In genomic region chr17:49576906-49577650, GRCh38 we compare ENCODE assay signal across 9 cellular contexts. TPM values are rescaled to one million over a fixed set of nuclear protein-coding genes. Genes with fewer than 3 reads are reported as not detected.
DNase-seq lines count a peak whose midpoint lies in the region; ATAC-seq, FAIRE-seq and TF ChIP-seq lines count a peak whose summit lies in the region.
"Had no signal": no experiment of that assay in that cellular context is flagged by ENCODE, and none has a peak within 500 bp of the region (broad histone marks: within the 10 kb centered on the region; RNA-seq: fewer than 3 reads in every experiment).

No MANE protein-coding gene starts in this region.

- no peak overlapping the region for H3K9ac ChIP-seq in parathyroid adenoma

- H3K27me3 ChIP-seq in CD8-positive, alpha-beta memory T cell (ENCODE audit: insufficient read depth, low read length, poor library complexity, severe bottlenecking) = peaks cover 23% of the 10 kb centered on the region
- H3K27me3 ChIP-seq in parathyroid adenoma (ENCODE audit: control insufficient read depth, insufficient read depth, low read length) = no peaks in the 10 kb centered on the region

- H3K27ac ChIP-seq in CD8-positive, alpha-beta memory T cell (ENCODE audit: low read depth, low read length) = no peak overlapping the region
- no peak overlapping the region for H3K27ac ChIP-seq in parathyroid adenoma

- peaks cover 46 to 49% of the 10 kb centered on the region in 2 donors for H3K27me3 Mint-ChIP-seq in CD8-positive, alpha-beta memory T cell
- H3K27me3 Mint-ChIP-seq in T-cell = peaks cover 31 to 53% of the 10 kb centered on the region in 2 donors

- no peaks in the 10 kb centered on the region for H3K36me3 ChIP-seq in CD8-positive, alpha-beta memory T cell (ENCODE audit: insufficient read depth, low read length)
- H3K36me3 ChIP-seq in parathyroid adenoma (ENCODE audit: control insufficient read depth, insufficient read depth, low read length) = no peaks in the 10 kb centered on the region

- no peaks in the 10 kb centered on the region for H3K36me3 Mint-ChIP-seq in CD8-positive, alpha-beta memory T cell
- H3K36me3 Mint-ChIP-seq in T-cell = no peaks in the 10 kb centered on the region

- no peak for FAIRE-seq in RCC 7860 (lab: Jason Lieb, UNC)

- no peak for DNase-seq in CD8-positive, alpha-beta memory T cell
- DNase-seq in T-cell = no peak
- DNase-seq in fibroblast of villous mesenchyme (ENCODE audit: low read depth) = no peak
- no peak for DNase-seq in GM19238 (ENCODE audit: insufficient read length, low spot score)
- no peak for DNase-seq in RCC 7860 (ENCODE audit: low spot score)
- no peak for DNase-seq in NCI-H2029 treated with DMSO at 0.1 percent for 48 hours (lab: John Stamatoyannopoulos, UW)
- DNase-seq: activated effector memory CD4-positive, alpha-beta T cell treated with anti-CD3 and anti-CD28 coated beads, Interleukin-2, amount 50 U/mL, for 16 hours had no signal

- peaks cover 12% of the 10 kb centered on the region for H3K4me1 ChIP-seq in CD8-positive, alpha-beta memory T cell (ENCODE audit: insufficient read depth, low read length)
- H3K4me1 ChIP-seq in parathyroid adenoma = no peaks in the 10 kb centered on the region

- no peaks in the 10 kb centered on the region for H3K9me3 Mint-ChIP-seq in CD8-positive, alpha-beta memory T cell
- H3K9me3 Mint-ChIP-seq in T-cell = no peaks in the 10 kb centered on the region

- ATAC-seq in T-cell (replicated peaks in 1 of 4) (no peak), HG02588 (IDR thresholded peaks at IDR 0.05; ENCODE audit: unreplicated experiment) (no peak)

- H2AFZ ChIP-seq in parathyroid adenoma = no peak overlapping the region

- no peak for TF ChIP-seq CTCF in fibroblast of villous mesenchyme (IDR thresholded peaks at IDR 0.05; ENCODE audit: insufficient read depth, low read depth, low read length)
- no peak for TF ChIP-seq CTCF in parathyroid adenoma (IDR thresholded peaks at IDR 0.05)

- peaks cover 0 to 21% (median 7%) of the 10 kb centered on the region in 3 donors for H3K4me1 Mint-ChIP-seq in CD8-positive, alpha-beta memory T cell
- H3K4me1 Mint-ChIP-seq in T-cell = peaks cover 6 to 13% (median 7%) of the 10 kb centered on the region in 3 donors

- H3K4me3 ChIP-seq in CD8-positive, alpha-beta memory T cell (ENCODE audit: low read length) = no peak overlapping the region
- peak overlapping the region; percentile 68 for H3K4me3 ChIP-seq in fibroblast of villous mesenchyme (ENCODE audit: low read depth, low read length)
- peak overlapping the region; percentile 78 for H3K4me3 ChIP-seq in parathyroid adenoma (ENCODE audit: low read depth, low read length)

- CTCF ChIA-PET in CD8-positive, alpha-beta memory T cell (lab: Charles Lee) = interaction anchor here (1.0 to 1.7 kb wide), 2 partner anchors 10 to 419 kb away, joined by 3 to 4 read pairs; no protein-coding TSS in a partner anchor
- CTCF ChIA-PET in T-cell (lab: Charles Lee) = no interaction called here

- H3K4me3 Mint-ChIP-seq in CD8-positive, alpha-beta memory T cell = peak overlapping the region; percentile 41 to 80 (median 63)
- peak overlapping the region; percentile 39 to 73 (median 43) for H3K4me3 Mint-ChIP-seq in T-cell

- POLR2A ChIA-PET in CD8-positive, alpha-beta memory T cell (lab: Charles Lee) = no interaction called here
- POLR2A ChIA-PET in T-cell (lab: Charles Lee) = no interaction called here

- no peaks in the 10 kb centered on the region for H3K9me3 ChIP-seq in CD8-positive, alpha-beta memory T cell (ENCODE audit: low read length)
- H3K9me3 ChIP-seq in parathyroid adenoma (ENCODE audit: control insufficient read depth, low read length) = no peaks in the 10 kb centered on the region

- peak overlapping the region; percentile 97 for H3K4me2 ChIP-seq in parathyroid adenoma (ENCODE audit: low read length)

- H3K79me2 ChIP-seq in parathyroid adenoma = no peaks in the 10 kb centered on the region

- peak overlapping the region in 1 of 8 donors; percentile 34 for H3K27ac Mint-ChIP-seq in CD8-positive, alpha-beta memory T cell
- H3K27ac Mint-ChIP-seq in T-cell = no peak overlapping the region

RNA-seq across cellular contexts. Expression of gene NXPH3, which starts 1.4 kb away (rescaled TPM):
- total RNA-seq in CD8-positive, alpha-beta memory T cell = under 1 TPM; 0.31 to 0.44 TPM
- not detected for polyA plus RNA-seq in CD8-positive, alpha-beta memory T cell
- total RNA-seq in T-cell (not detected), fibroblast of villous mesenchyme (0.43 and 0.97 TPM in 2 replicates)
